Comparison of ENCODE assay signal across 1 cellular context in genomic region chr4:55545681-55546632, GRCh38.
TF ChIP-seq lines count a peak whose summit lies in the region.

No MANE protein-coding gene starts in this region.

TF ChIP-seq in GM12878, 131 proteins besides CTCF, POLR2A, EP300 and RAD21 (continued from another document):
- TF ChIP-seq USF1 (IDR thresholded peaks at IDR 0.05; ENCODE audit: borderline replicate concordance, extremely low read length, insufficient read depth, low read depth, low read length) = peak; percentile 4
- TF ChIP-seq SIX5 (IDR thresholded peaks at IDR 0.05; ENCODE audit: low read depth, low read length, severe bottlenecking) = no peak
- no peak for TF ChIP-seq RFX5 (IDR thresholded peaks at IDR 0.05; ENCODE audit: low read depth, low read length)
- peak; percentile 63; the same call in 1 of the 2 replicates for TF ChIP-seq RBBP5 (conservative IDR thresholded peaks at IDR 0.05)
- no peak for TF ChIP-seq ZNF622 (IDR thresholded peaks at IDR 0.05)
- peak; percentile 74 for TF ChIP-seq PML (IDR thresholded peaks at IDR 0.05; ENCODE audit: low read length)
- peak; percentile 66; the same call in 1 of the 3 replicates for TF ChIP-seq POU2F2 (IDR thresholded peaks at IDR 0.05; ENCODE audit: borderline replicate concordance, low read depth, low read length)
- TF ChIP-seq CEBPB (IDR thresholded peaks at IDR 0.05; ENCODE audit: borderline replicate concordance in 1 of 2, low read depth in 2 of 2, low read length in 2 of 2) = no peak
- no peak for TF ChIP-seq CEBPZ (IDR thresholded peaks at IDR 0.05; ENCODE audit: low read depth, low read length)
- TF ChIP-seq KDM1A (IDR thresholded peaks at IDR 0.05; ENCODE audit: borderline replicate concordance) = no peak
- peak; percentile 48; the same call in 1 of the 2 replicates for TF ChIP-seq RUNX3 (IDR thresholded peaks at IDR 0.05; ENCODE audit: low read length)
- TF ChIP-seq MYB (IDR thresholded peaks at IDR 0.05; ENCODE audit: borderline replicate concordance, low read depth, low read length) = no peak
- peak; percentile 41; the same call in 1 of the 2 replicates for TF ChIP-seq CBX5 (IDR thresholded peaks at IDR 0.05; ENCODE audit: low read depth)
- TF ChIP-seq IKZF1 (conservative IDR thresholded peaks at IDR 0.05) = peak; percentile 86
- peak; percentile 56 for TF ChIP-seq NR2F1 (conservative IDR thresholded peaks at IDR 0.05)
- TF ChIP-seq SMARCA5 (IDR thresholded peaks at IDR 0.05) = peak; percentile 85
- TF ChIP-seq WRNIP1 (IDR thresholded peaks at IDR 0.05; ENCODE audit: borderline replicate concordance, low read depth, low read length) = no peak
- no peak for TF ChIP-seq STAT1 (conservative IDR thresholded peaks at IDR 0.05)
- TF ChIP-seq BCL3 (IDR thresholded peaks at IDR 0.05; ENCODE audit: borderline replicate concordance, insufficient read depth, low read depth, low read length, poor library complexity, severe bottlenecking) = peak; percentile 50
- TF ChIP-seq RELB (IDR thresholded peaks at IDR 0.05; ENCODE audit: low read depth) = 0 out of 2 replicates have a peak, but pooled peaks have one; percentile 26
- TF ChIP-seq SIN3A (IDR thresholded peaks at IDR 0.05; ENCODE audit: low read depth, low read length) = no peak; the same call in 1 of the 2 replicates
- peak; percentile 29 for TF ChIP-seq SP1 (IDR thresholded peaks at IDR 0.05; ENCODE audit: low read depth, low read length)
- TF ChIP-seq BCLAF1 (IDR thresholded peaks at IDR 0.05) = no peak
- peak; percentile 45 for TF ChIP-seq KLF5 (IDR thresholded peaks at IDR 0.05; ENCODE audit: partially characterized antibody)
- peak; percentile 89 for TF ChIP-seq ZBTB11 (CRISPR knock-in tag; IDR thresholded peaks at IDR 0.05)
- peak; percentile 92 to 97 for TF ChIP-seq BHLHE40 (IDR thresholded peaks at IDR 0.05; ENCODE audit: borderline replicate concordance in 1 of 2, low read depth in 2 of 2, low read length in 1 of 2)
